In genomic region chr10:12252882-12253546, GRCh38 we compare ENCODE assay signal across 9 cellular contexts. TPM values are rescaled to one million over a fixed set of nuclear protein-coding genes. Genes with fewer than 3 reads are reported as not detected.
DNase-seq lines count a peak whose midpoint lies in the region; ATAC-seq and TF ChIP-seq lines count a peak whose summit lies in the region.
"Had no signal": no experiment of that assay in that cellular context is flagged by ENCODE, and none has a peak within 500 bp of the region (broad histone marks: within the 10 kb centered on the region; RNA-seq: fewer than 3 reads in every experiment).

No MANE protein-coding gene starts in this region.

- H3K9me3 ChIP-seq in Peyer's patch (no peaks in the 10 kb centered on the region), tibial nerve (no peaks in the 10 kb centered on the region)
- H3K9me3 ChIP-seq: pancreas had no signal

- peaks cover 0 to 29% (median 0%) of the 10 kb centered on the region in 3 donors for H3K36me3 ChIP-seq in Peyer's patch
- H3K36me3 ChIP-seq in tibial nerve = peaks cover 0 to 52% (median 7%) of the 10 kb centered on the region in 3 donors
- H3K36me3 ChIP-seq: pancreas had no signal

- WGBS in tibial nerve, 2 donors = 91 to 93% methylated on average over 13 of the region's 13 CpGs

- H3K4me3 ChIP-seq in Peyer's patch (no peak overlapping the region), tibial nerve (no peak overlapping the region)
- H3K4me3 ChIP-seq: pancreas had no signal

- no peak for TF ChIP-seq EP300 in tibial nerve (IDR thresholded peaks at IDR 0.05)

- peak; percentile 56 for ATAC-seq in GM21423 (IDR thresholded peaks at IDR 0.05; ENCODE audit: unreplicated experiment)
- ATAC-seq: pancreas had no signal

- DNase-seq in DMS53 (lab: John Stamatoyannopoulos, UW) = peak; percentile 77
- DNase-seq in Peyer's patch = peak in 2 of 3 donors; percentile 60 to 64
- DNase-seq in iPS DF 19.7 (ENCODE audit: low read depth, low spot score) = peak; percentile 9
- DNase-seq in NCI-H524 (lab: John Stamatoyannopoulos, UW) = no peak
- no peak for DNase-seq in NCI-H2107 (lab: John Stamatoyannopoulos, UW)
- DNase-seq in substantia nigra (lab: John Stamatoyannopoulos, UW) = no peak
- no peak for DNase-seq in tibial nerve (ENCODE audit: low spot score in 2 of 2)

- H3K27me3 ChIP-seq in Peyer's patch (no peaks in the 10 kb centered on the region), tibial nerve (no peaks in the 10 kb centered on the region)
- H3K27me3 ChIP-seq: pancreas had no signal

- TF ChIP-seq POLR2A in Peyer's patch (IDR thresholded peaks at IDR 0.05) (no peak), tibial nerve (IDR thresholded peaks at IDR 0.05) (no peak)

- H3K27ac ChIP-seq in Peyer's patch = no peak overlapping the region
- H3K27ac ChIP-seq in substantia nigra (ENCODE audit: low read depth, low read length, poor library complexity, severe bottlenecking) = no peak overlapping the region
- H3K27ac ChIP-seq in tibial nerve = no peak overlapping the region
- H3K27ac ChIP-seq: pancreas had no signal

- no peaks in the 10 kb centered on the region for H3K4me1 ChIP-seq in Peyer's patch
- H3K4me1 ChIP-seq in tibial nerve = no peaks in the 10 kb centered on the region
- H3K4me1 ChIP-seq: pancreas had no signal

- TF ChIP-seq CTCF in Peyer's patch (IDR thresholded peaks at IDR 0.05) (peak; percentile 32 to 61 (median 40)), tibial nerve (IDR thresholded peaks at IDR 0.05) (no peak)

RNA-seq across cellular contexts. Expression of gene CDC123, which starts 57.0 kb away (rescaled TPM):
- total RNA-seq in Peyer's patch (10 to 100 TPM; 52.0 to 77.4 (median 62.0) TPM), tibial nerve (10 to 100 TPM; 32.7 to 80.0 (median 37.7) TPM)

RNA-seq across cellular contexts. Expression of gene NUDT5, which starts 57.3 kb away (rescaled TPM):
- 10 to 100 TPM; 24.0 to 51.1 (median 45.8) TPM for total RNA-seq in Peyer's patch
- 10 to 100 TPM; 23.4 to 50.7 (median 41.9) TPM for total RNA-seq in tibial nerve

Comparison
In these comparisons a context has a peak if more than half of its experiments do, and no peak if none do; other contexts are left out.
1. DNase-seq: peak in DMS53 (single experiment), Peyer's patch (2 of 3) and iPS DF 19.7 (single experiment); none in NCI-H524 (0 of 2), NCI-H2107 (single experiment), substantia nigra (0 of 49) and tibial nerve (0 of 2).
2. CTCF ChIP-seq: peak in Peyer's patch (6 of 6); none in tibial nerve (0 of 5).